ENCODE assay signal across 1 cellular context in genomic region chr12:42707827-42708226, GRCh38.
TF ChIP-seq lines count a peak whose summit lies in the region.

No MANE protein-coding gene starts in this region.

TF ChIP-seq in neural cell, 6 proteins besides CTCF, POLR2A, EP300 and RAD21:
- TF ChIP-seq REST (IDR thresholded peaks at IDR 0.05; ENCODE audit: borderline replicate concordance): peak; percentile 73
